ENCODE assay signal across 8 cellular contexts in the genomic region with DNA sequence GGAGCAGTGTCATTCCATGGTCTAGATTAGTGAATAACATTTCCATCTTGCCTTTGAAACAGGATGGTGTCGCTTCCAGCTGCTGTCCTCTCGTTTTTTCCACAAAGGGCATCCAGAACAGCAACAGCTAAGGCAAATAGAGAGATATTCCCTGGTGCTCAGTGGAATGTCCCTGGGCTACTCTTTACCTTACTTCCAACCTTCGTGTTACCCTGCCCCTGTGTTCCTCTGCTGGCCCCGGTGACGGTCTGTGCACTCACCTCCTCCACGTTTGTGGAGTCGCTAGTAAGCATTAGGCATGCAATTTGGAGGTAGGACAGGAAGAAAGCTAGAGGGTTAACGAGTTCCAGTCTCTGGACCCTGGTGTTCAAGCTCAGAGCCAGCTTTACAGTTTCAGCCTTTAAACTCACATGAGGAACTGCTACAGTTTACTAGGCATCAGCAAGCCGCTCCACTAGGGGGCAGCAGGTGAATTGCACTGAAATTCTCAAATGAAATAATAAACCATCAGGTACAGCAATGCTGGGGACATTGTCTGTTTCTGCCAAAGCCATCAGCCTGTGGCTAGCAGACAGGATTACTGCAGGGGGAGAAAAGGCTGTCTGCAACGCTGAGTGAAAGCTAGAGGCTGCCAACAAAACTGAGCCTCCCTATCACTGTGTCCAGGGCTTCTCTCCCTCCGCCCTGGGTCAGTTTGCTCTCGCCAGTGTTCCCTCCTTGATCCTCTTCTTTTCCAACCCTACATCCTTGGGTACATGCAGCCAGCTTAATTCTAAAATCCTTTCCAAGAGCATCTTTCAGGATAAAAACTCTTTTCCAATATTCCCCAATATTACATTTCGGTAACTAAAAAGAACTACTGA. TPM values are rescaled to one million over a fixed set of nuclear protein-coding genes. Genes with fewer than 3 reads are reported as not detected.
DNase-seq lines count a peak whose midpoint lies in the region; ATAC-seq, FAIRE-seq and TF ChIP-seq lines count a peak whose summit lies in the region.

No MANE protein-coding gene starts in this region.

- H3K4me1 ChIP-seq in breast epithelium (no peaks in the 10 kb centered on the region), kidney (ENCODE audit: control insufficient read depth in 1 of 2, insufficient read depth in 1 of 2, low read depth in 1 of 2, low read length in 2 of 2) (no peaks in the 10 kb centered on the region)

- DNase-seq in GM03348 (ENCODE audit: low spot score) (peak; percentile 79), NCI-H2107 treated with DMSO at 0.1 percent for 48 hours (lab: John Stamatoyannopoulos, UW; ENCODE audit: unreplicated experiment) (peak; percentile 55), breast epithelium (ENCODE audit: low spot score in 2 of 2) (peak; percentile 70 to 71), kidney (peak; percentile 86), mesenteric fat pad (ENCODE audit: low spot score) (no peak)
- DNase-seq in stimulated activated CD4-positive, alpha-beta T cell treated with anti-CD3 and anti-CD28 coated beads, Interleukin-1b, Interleukin-23, amount 100 ng/mL, for 48 hours = peak; percentile 72

- no peak for TF ChIP-seq POLR2A in breast epithelium (IDR thresholded peaks at IDR 0.05)

- FAIRE-seq in kidney (lab: Jason Lieb, UNC) = no peak

- H3K9me3 ChIP-seq in breast epithelium = no peaks in the 10 kb centered on the region
- no peaks in the 10 kb centered on the region for H3K9me3 ChIP-seq in kidney (ENCODE audit: control insufficient read depth in 1 of 2, low read length in 2 of 2)

- no peaks in the 10 kb centered on the region for H3K27me3 ChIP-seq in breast epithelium

- intact Hi-C loops in breast epithelium (cut with DNase I; ENCODE audit: low total_unique reads) = no loop called here
- intact Hi-C loops in kidney (cut with DNase I) = loop anchor here (10.0 kb wide), 1 partner anchor 314 kb away; no protein-coding TSS in a partner anchor

- TF ChIP-seq CTCF in VCaP (conservative IDR thresholded peaks at IDR 0.05) (peak; percentile 99), breast epithelium (IDR thresholded peaks at IDR 0.05) (peak; percentile 30 to 80 (median 66)), kidney (IDR thresholded peaks at IDR 0.05; ENCODE audit: borderline replicate concordance, extremely low read depth, insufficient read depth) (peak; percentile 94)

- H3K27ac ChIP-seq in VCaP (no peak overlapping the region), breast epithelium (no peak overlapping the region), kidney (ENCODE audit: low read depth in 2 of 2, low read length in 2 of 2) (no peak overlapping the region)

- no peak overlapping the region for H3K9ac ChIP-seq in kidney (ENCODE audit: low read length in 2 of 2)

- ATAC-seq in HG02642 (IDR thresholded peaks at IDR 0.05; ENCODE audit: poor library complexity, unreplicated experiment) = peak; percentile 60

- H3K36me3 ChIP-seq in breast epithelium (no peaks in the 10 kb centered on the region), kidney (ENCODE audit: control insufficient read depth in 1 of 2, insufficient read depth in 2 of 2, low read length in 2 of 2) (peaks cover 2 to 11% of the 10 kb centered on the region in 2 donors)

- H3K4me3 ChIP-seq in breast epithelium = no peak overlapping the region
- no peak overlapping the region for H3K4me3 ChIP-seq in kidney (ENCODE audit: low read length in 2 of 2)

RNA-seq across cellular contexts. Expression of a gene that starts 9.0 kb away (rescaled TPM):
- total RNA-seq in breast epithelium (10 to 100 TPM; 49.0 to 57.7 (median 51.1) TPM), kidney (45.8 TPM), mesenteric fat pad (55.1 TPM)
- 101 TPM for polyA plus RNA-seq in kidney (ENCODE audit: insufficient read depth, low read depth, low replicate concordance)

RNA-seq across cellular contexts. Expression of a gene that starts 9.2 kb away (rescaled TPM):
- 10 to 100 TPM; 52.1 to 69.9 (median 60.2) TPM for total RNA-seq in breast epithelium
- 60.5 TPM for total RNA-seq in kidney
- 202 TPM for polyA plus RNA-seq in kidney (ENCODE audit: insufficient read depth, low read depth, low replicate concordance)
- total RNA-seq in mesenteric fat pad = 77.6 TPM

RNA-seq across cellular contexts. Expression of a gene that starts 29.3 kb away (rescaled TPM):
- total RNA-seq in breast epithelium (10 to 100 TPM; 10.9 to 13.6 (median 11.8) TPM), kidney (6.6 TPM), mesenteric fat pad (5.9 TPM)
- 2.4 TPM for polyA plus RNA-seq in kidney (ENCODE audit: insufficient read depth, low read depth, low replicate concordance)
